1 cellular context compared by ENCODE assay signal in genomic region chr7:105376901-105377533, GRCh38.
TF ChIP-seq lines count a peak whose summit lies in the region.

No MANE protein-coding gene starts in this region.

TF ChIP-seq in H1, 55 proteins besides CTCF, POLR2A, EP300 and RAD21 (continued from another document):
- TF ChIP-seq, protein P1, sequence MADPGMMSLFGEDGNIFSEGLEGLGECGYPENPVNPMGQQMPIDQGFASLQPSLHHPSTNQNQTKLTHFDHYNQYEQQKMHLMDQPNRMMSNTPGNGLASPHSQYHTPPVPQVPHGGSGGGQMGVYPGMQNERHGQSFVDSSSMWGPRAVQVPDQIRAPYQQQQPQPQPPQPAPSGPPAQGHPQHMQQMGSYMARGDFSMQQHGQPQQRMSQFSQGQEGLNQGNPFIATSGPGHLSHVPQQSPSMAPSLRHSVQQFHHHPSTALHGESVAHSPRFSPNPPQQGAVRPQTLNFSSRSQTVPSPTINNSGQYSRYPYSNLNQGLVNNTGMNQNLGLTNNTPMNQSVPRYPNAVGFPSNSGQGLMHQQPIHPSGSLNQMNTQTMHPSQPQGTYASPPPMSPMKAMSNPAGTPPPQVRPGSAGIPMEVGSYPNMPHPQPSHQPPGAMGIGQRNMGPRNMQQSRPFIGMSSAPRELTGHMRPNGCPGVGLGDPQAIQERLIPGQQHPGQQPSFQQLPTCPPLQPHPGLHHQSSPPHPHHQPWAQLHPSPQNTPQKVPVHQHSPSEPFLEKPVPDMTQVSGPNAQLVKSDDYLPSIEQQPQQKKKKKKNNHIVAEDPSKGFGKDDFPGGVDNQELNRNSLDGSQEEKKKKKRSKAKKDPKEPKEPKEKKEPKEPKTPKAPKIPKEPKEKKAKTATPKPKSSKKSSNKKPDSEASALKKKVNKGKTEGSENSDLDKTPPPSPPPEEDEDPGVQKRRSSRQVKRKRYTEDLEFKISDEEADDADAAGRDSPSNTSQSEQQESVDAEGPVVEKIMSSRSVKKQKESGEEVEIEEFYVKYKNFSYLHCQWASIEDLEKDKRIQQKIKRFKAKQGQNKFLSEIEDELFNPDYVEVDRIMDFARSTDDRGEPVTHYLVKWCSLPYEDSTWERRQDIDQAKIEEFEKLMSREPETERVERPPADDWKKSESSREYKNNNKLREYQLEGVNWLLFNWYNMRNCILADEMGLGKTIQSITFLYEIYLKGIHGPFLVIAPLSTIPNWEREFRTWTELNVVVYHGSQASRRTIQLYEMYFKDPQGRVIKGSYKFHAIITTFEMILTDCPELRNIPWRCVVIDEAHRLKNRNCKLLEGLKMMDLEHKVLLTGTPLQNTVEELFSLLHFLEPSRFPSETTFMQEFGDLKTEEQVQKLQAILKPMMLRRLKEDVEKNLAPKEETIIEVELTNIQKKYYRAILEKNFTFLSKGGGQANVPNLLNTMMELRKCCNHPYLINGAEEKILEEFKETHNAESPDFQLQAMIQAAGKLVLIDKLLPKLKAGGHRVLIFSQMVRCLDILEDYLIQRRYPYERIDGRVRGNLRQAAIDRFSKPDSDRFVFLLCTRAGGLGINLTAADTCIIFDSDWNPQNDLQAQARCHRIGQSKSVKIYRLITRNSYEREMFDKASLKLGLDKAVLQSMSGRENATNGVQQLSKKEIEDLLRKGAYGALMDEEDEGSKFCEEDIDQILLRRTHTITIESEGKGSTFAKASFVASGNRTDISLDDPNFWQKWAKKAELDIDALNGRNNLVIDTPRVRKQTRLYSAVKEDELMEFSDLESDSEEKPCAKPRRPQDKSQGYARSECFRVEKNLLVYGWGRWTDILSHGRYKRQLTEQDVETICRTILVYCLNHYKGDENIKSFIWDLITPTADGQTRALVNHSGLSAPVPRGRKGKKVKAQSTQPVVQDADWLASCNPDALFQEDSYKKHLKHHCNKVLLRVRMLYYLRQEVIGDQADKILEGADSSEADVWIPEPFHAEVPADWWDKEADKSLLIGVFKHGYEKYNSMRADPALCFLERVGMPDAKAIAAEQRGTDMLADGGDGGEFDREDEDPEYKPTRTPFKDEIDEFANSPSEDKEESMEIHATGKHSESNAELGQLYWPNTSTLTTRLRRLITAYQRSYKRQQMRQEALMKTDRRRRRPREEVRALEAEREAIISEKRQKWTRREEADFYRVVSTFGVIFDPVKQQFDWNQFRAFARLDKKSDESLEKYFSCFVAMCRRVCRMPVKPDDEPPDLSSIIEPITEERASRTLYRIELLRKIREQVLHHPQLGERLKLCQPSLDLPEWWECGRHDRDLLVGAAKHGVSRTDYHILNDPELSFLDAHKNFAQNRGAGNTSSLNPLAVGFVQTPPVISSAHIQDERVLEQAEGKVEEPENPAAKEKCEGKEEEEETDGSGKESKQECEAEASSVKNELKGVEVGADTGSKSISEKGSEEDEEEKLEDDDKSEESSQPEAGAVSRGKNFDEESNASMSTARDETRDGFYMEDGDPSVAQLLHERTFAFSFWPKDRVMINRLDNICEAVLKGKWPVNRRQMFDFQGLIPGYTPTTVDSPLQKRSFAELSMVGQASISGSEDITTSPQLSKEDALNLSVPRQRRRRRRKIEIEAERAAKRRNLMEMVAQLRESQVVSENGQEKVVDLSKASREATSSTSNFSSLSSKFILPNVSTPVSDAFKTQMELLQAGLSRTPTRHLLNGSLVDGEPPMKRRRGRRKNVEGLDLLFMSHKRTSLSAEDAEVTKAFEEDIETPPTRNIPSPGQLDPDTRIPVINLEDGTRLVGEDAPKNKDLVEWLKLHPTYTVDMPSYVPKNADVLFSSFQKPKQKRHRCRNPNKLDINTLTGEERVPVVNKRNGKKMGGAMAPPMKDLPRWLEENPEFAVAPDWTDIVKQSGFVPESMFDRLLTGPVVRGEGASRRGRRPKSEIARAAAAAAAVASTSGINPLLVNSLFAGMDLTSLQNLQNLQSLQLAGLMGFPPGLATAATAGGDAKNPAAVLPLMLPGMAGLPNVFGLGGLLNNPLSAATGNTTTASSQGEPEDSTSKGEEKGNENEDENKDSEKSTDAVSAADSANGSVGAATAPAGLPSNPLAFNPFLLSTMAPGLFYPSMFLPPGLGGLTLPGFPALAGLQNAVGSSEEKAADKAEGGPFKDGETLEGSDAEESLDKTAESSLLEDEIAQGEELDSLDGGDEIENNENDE (IDR thresholded peaks at IDR 0.05; ENCODE audit: insufficient replicate concordance, low read length), result peak; percentile 29
- TF ChIP-seq PHF8 (conservative IDR thresholded peaks at IDR 0.05; ENCODE audit: low read depth, low read length) (no peak), SRF (IDR thresholded peaks at IDR 0.05; ENCODE audit: low read depth, low read length) (no peak)
- TF ChIP-seq, protein P2, sequence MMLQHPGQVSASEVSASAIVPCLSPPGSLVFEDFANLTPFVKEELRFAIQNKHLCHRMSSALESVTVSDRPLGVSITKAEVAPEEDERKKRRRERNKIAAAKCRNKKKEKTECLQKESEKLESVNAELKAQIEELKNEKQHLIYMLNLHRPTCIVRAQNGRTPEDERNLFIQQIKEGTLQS (IDR thresholded peaks at IDR 0.05; ENCODE audit: insufficient read depth, low read depth, low read length), result no peak
TF ChIP-seq in H1: peak in this region for 1.
